In the genomic region with DNA sequence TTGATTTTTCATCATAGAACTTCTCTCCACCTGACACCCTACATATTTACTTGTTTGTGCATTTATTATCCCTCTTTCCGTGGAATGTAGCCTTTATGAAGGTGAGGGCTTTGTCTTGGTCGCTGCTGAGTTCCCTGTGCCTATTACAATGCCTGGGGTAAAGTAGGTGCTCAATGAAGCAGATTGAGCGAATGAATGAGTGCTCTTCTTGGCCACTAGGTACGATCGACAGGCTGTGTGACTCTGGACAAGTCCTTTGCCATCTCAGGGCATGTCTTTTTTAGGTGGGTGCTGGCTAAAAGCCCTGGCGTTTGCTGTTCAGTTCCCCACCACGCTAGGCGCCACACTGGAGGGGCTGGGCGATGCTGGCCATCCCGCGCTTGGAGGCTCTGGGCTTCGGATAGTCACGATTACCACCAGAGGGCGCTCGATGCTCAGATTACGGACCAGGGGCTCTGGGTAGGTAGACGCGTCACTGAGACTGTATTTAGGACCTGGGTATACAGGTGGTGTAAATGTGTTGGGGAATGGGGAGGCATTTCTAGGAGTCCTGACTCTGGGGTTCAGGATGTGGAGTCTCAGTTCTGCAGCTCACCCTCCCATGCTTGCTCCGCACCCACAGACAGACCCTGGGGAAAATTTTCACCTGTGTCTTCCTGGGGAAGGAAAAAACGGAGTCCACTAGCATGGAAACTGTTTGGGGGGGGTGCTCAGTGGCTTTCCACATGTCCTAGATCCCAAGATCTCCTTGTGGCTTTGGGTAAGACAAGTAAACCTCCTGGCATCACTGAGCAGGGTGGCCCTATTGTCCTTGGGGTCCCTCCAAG, we compare ENCODE assay signal across 8 cellular contexts.
DNase-seq lines count a peak whose midpoint lies in the region; ATAC-seq and TF ChIP-seq lines count a peak whose summit lies in the region.

No MANE protein-coding gene starts in this region.

- peak; percentile 66 for DNase-seq in NCI-H1694 (lab: John Stamatoyannopoulos, UW)
- DNase-seq in T-helper 2 cell: peak; percentile 16 to 56 (median 38)
- peak in 42 of 58 donors; percentile 3 to 67 (median 29) for DNase-seq in anterior cingulate cortex (lab: John Stamatoyannopoulos, UW)
- DNase-seq in iPS DF 19.7 (ENCODE audit: low read depth, low spot score): peak; percentile 40
- peak; percentile 15 for DNase-seq in smooth muscle cell of the brain vasculature (ENCODE audit: low read depth, low spot score)
- DNase-seq in dedifferentiated amniotic fluid mesenchymal stem cell (ENCODE audit: extremely low spot score): no peak

- ATAC-seq in HG02840 (IDR thresholded peaks at IDR 0.05; ENCODE audit: low FRiP score, unreplicated experiment): no peak

- peak; percentile 76 for TF ChIP-seq CTCF in GM12874 (IDR thresholded peaks at IDR 0.05; ENCODE audit: insufficient read depth, low read depth, low read length)
